8 cellular contexts compared by ENCODE assay signal in genomic region chr7:30027915-30028748, GRCh38. TPM values are rescaled to one million over a fixed set of nuclear protein-coding genes. Genes with fewer than 3 reads are reported as not detected.
DNase-seq lines count a peak whose midpoint lies in the region; ATAC-seq, FAIRE-seq and TF ChIP-seq lines count a peak whose summit lies in the region.

Gene PLEKHA8 (plus strand): TSS chr7:30028412. CDS start chr7:30028763, 351 bp downstream.

- H3K27me3 Mint-ChIP-seq in astrocyte (ENCODE audit: low read depth, unreplicated experiment), result no peaks in the 10 kb centered on the region

- peaks cover 2% of the 10 kb centered on the region for H3K36me3 Mint-ChIP-seq in astrocyte (ENCODE audit: low read depth, unreplicated experiment)

- H3K27ac Mint-ChIP-seq in astrocyte (ENCODE audit: unreplicated experiment), result peak within 1 kb of the TSS; percentile 87

- TF ChIP-seq CTCF in astrocyte (IDR thresholded peaks at IDR 0.05; ENCODE audit: insufficient read depth, low read depth, low read length), result no peak

- DNase-seq in NCI-H1436 (lab: John Stamatoyannopoulos, UW), result peak; percentile 82
- peak; percentile 86 for DNase-seq in T-helper 9 cell
- DNase-seq in astrocyte (ENCODE audit: low read depth), result peak; percentile 76
- DNase-seq in hepatic stellate cell (ENCODE audit: low spot score), result peak; percentile 86
- DNase-seq in renal cortical epithelial cell (ENCODE audit: low read depth), result peak; percentile 55
- peak; percentile 93 to 95 for DNase-seq in aorta

- peak within 1 kb of the TSS; percentile 86 for H3K4me2 ChIP-seq in astrocyte (ENCODE audit: low read length)

- H3K36me3 ChIP-seq in astrocyte (ENCODE audit: insufficient read depth, low read length), result no peaks in the 10 kb centered on the region
- H3K36me3 ChIP-seq in aorta (ENCODE audit: control insufficient read depth in 1 of 2, insufficient read depth in 2 of 2, low read length in 1 of 2), result no peaks in the 10 kb centered on the region

- peak within 1 kb of the TSS; percentile 88 for H2AFZ ChIP-seq in astrocyte (ENCODE audit: low read depth, low read length)

- H3K9ac ChIP-seq in astrocyte (ENCODE audit: low read length), result peak within 1 kb of the TSS; percentile 92

- peak within 1 kb of the TSS; percentile 99 for H3K4me3 Mint-ChIP-seq in astrocyte (ENCODE audit: unreplicated experiment)

- H4K20me1 ChIP-seq in astrocyte (ENCODE audit: insufficient read depth, low read length), result peaks cover 61% of the 10 kb centered on the region

- H3K27ac ChIP-seq in astrocyte (ENCODE audit: low read depth, low read length) (peak within 1 kb of the TSS; percentile 72), aorta (ENCODE audit: low read depth in 1 of 2, low read length in 2 of 2) (peak within 1 kb of the TSS; percentile 29 to 73)

- no peaks in the 10 kb centered on the region for H3K9me3 ChIP-seq in astrocyte (ENCODE audit: insufficient read depth, low read depth, low read length)
- H3K9me3 ChIP-seq in aorta (ENCODE audit: control insufficient read depth, low read length), result no peaks in the 10 kb centered on the region

- peak; percentile 56 for ATAC-seq in GM18498 (IDR thresholded peaks at IDR 0.05; ENCODE audit: unreplicated experiment)
- ATAC-seq in HG02840 (IDR thresholded peaks at IDR 0.05; ENCODE audit: low FRiP score, unreplicated experiment), result peak; percentile 45
- peak; percentile 91 for ATAC-seq in aorta (ENCODE audit: low FRiP score)

- H3K4me3 ChIP-seq in astrocyte (ENCODE audit: insufficient read depth, low read depth, low read length), result peak within 1 kb of the TSS; percentile 98
- H3K4me3 ChIP-seq in aorta (ENCODE audit: low read length in 2 of 2), result peak within 1 kb of the TSS; percentile 96 to 97

- H3K4me1 ChIP-seq in astrocyte (ENCODE audit: insufficient read depth, low read length), result peaks cover 37% of the 10 kb centered on the region
- H3K4me1 ChIP-seq in aorta (ENCODE audit: control insufficient read depth in 1 of 2, insufficient read depth in 2 of 2, low read length in 2 of 2), result peaks cover 7% of the 10 kb centered on the region in 2 donors

- 0% methylated on average over 66 to 77 of the region's 77 CpGs for WGBS in aorta, 2 donors

- no peak for FAIRE-seq in astrocyte (lab: Jason Lieb, UNC)

- H3K79me2 ChIP-seq in astrocyte (ENCODE audit: insufficient read depth, low read length), result peaks cover 77% of the 10 kb centered on the region

- H3K4me1 Mint-ChIP-seq in astrocyte (ENCODE audit: low read depth, unreplicated experiment), result peaks cover 23% of the 10 kb centered on the region

- no peaks in the 10 kb centered on the region for H3K9me3 Mint-ChIP-seq in astrocyte (ENCODE audit: unreplicated experiment)

- intact Hi-C loops in aorta (cut with DNase I), result loop anchor here (2.0 to 10.0 kb wide), 5 partner anchors 39 to 109 kb away; partner anchors contain the start of gene SCRN1 (in 2 of the 2)

- H3K27me3 ChIP-seq in astrocyte (ENCODE audit: insufficient read depth, low read length), result no peaks in the 10 kb centered on the region
- H3K27me3 ChIP-seq in aorta (ENCODE audit: control insufficient read depth in 1 of 2, insufficient read depth in 2 of 2, low read length in 1 of 2), result no peaks in the 10 kb centered on the region

RNA-seq across cellular contexts. Expression of gene PLEKHA8, which starts in this region (rescaled TPM):
- total RNA-seq in astrocyte (26.3 and 34.7 TPM in 2 replicates), renal cortical epithelial cell (19.6 and 24.7 TPM in 2 replicates), aorta (10 to 100 TPM; 13.5 to 17.1 TPM)
- 1 to 10 TPM; 3.1 to 5.5 TPM for polyA plus RNA-seq in aorta

Comparison
In these comparisons a context has a peak if more than half of its experiments do, and no peak if none do; other contexts are left out.
1. Peak in every context shown above with its lines: DNase-seq, ATAC-seq, H3K4me3 ChIP-seq and H3K27ac ChIP-seq.